26 cellular contexts compared by ENCODE assay signal in the genomic region with DNA sequence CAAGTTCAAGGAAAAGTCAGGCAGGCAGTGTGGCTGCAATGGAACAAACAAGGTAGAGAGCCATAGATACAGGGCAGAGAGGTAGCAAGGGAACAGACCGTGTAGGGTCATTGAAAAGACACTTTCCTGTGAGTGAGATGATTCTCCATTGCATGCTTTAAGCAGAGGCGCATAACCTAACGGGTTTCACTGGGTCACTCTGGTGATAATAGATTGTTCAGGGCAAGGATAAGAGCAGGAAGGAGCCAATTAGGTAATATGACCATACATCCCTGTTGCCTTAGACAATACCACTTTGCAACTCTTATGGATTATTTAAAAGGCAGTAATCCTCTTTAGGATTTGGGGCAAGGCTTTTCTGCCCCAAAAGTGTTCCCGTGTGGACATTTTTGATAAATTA.
"Had no signal": no experiment of that assay in that cellular context is flagged by ENCODE, and none has a peak within 500 bp of the region (broad histone marks: within the 10 kb centered on the region; RNA-seq: fewer than 3 reads in every experiment).

No MANE protein-coding gene starts in this region.

- H3K9ac ChIP-seq: neural progenitor cell, parathyroid adenoma had no signal

- H3K4me1 ChIP-seq: body of pancreas, esophagus squamous epithelium, lower lobe of right lung, neural progenitor cell, parathyroid adenoma, psoas muscle had no signal

- H3K9me3 ChIP-seq: body of pancreas, esophagus squamous epithelium, left lung, lower lobe of right lung, psoas muscle, sigmoid colon, stomach, transverse colon had no signal

- H2AFZ ChIP-seq: neural progenitor cell, parathyroid adenoma had no signal

- H3K4me3 ChIP-seq: body of pancreas, esophagus squamous epithelium, left lung, lower lobe of right lung, neural progenitor cell, psoas muscle, sigmoid colon, stomach, transverse colon had no signal

- ATAC-seq: activated CD4-positive, alpha-beta T cell treated with anti-CD3 and anti-CD28 coated beads for 36 hours; activated T-cell treated with anti-CD3 and anti-CD28 coated beads, Interleukin-2, amount 50 U/mL, for 72 hours; body of pancreas; left lung; lower lobe of right lung; natural killer cell; psoas muscle; stimulated activated effector memory CD8-positive, alpha-beta T cell treated with anti-CD3 and anti-CD28 coated beads, Interleukin-12 subunit alpha, Interleukin-12 subunit beta, amount 100 ng/mL, for 72 hours; T-helper 17 cell had no signal

- H3K4me3 Mint-ChIP-seq: activated CD4-positive, alpha-beta T cell treated with anti-CD3 and anti-CD28 coated beads for 36 hours; activated T-cell treated with anti-CD3 and anti-CD28 coated beads, Interleukin-2, amount 50 U/mL, for 72 hours; natural killer cell; neural progenitor cell; stimulated activated effector memory CD8-positive, alpha-beta T cell treated with anti-CD3 and anti-CD28 coated beads, Interleukin-12 subunit alpha, Interleukin-12 subunit beta, amount 100 ng/mL, for 72 hours; T-helper 17 cell had no signal

- H3K27ac Mint-ChIP-seq: activated CD4-positive, alpha-beta T cell treated with anti-CD3 and anti-CD28 coated beads for 36 hours; activated naive CD4-positive, alpha-beta T cell treated with anti-CD3 and anti-CD28 coated beads, Interleukin-2, amount 50 U/mL, for 72 hours; activated T-cell treated with anti-CD3 and anti-CD28 coated beads, Interleukin-2, amount 50 U/mL, for 72 hours; natural killer cell; neural progenitor cell; stimulated activated effector memory CD8-positive, alpha-beta T cell treated with anti-CD3 and anti-CD28 coated beads, Interleukin-12 subunit alpha, Interleukin-12 subunit beta, amount 100 ng/mL, for 72 hours; T-helper 17 cell had no signal

- H3K27me3 Mint-ChIP-seq: activated CD4-positive, alpha-beta T cell treated with anti-CD3 and anti-CD28 coated beads for 36 hours; T-helper 17 cell had no signal

- H3K4me1 Mint-ChIP-seq: stimulated activated effector memory CD8-positive, alpha-beta T cell treated with anti-CD3 and anti-CD28 coated beads, Interleukin-12 subunit alpha, Interleukin-12 subunit beta, amount 100 ng/mL, for 72 hours had no signal

- H3K79me2 ChIP-seq: parathyroid adenoma had no signal

- DNase-seq: activated CD4-positive, alpha-beta T cell treated with anti-CD3 and anti-CD28 coated beads for 36 hours; activated CD4-positive, CD25-positive, alpha-beta regulatory T cell; activated naive CD4-positive, alpha-beta T cell; activated T-cell treated with anti-CD3 and anti-CD28 coated beads for 4 hours; activated T-cell treated with anti-CD3 and anti-CD28 coated beads, Interleukin-2, amount 50 U/mL, for 72 hours; body of pancreas; effector CD8-positive, alpha-beta T cell; esophagus squamous epithelium; foreskin melanocyte; left lung; lower lobe of right lung; mesenchymal stem cell; natural killer cell; occipital lobe; psoas muscle; sigmoid colon; small intestine; stimulated activated CD4-positive, alpha-beta T cell treated with anti-CD3 and anti-CD28 coated beads, Interleukin-4, amount 100 ng/mL, for 24 hours; stomach; T-helper 17 cell; transverse colon had no signal

- H3K27ac ChIP-seq: body of pancreas, epithelial cell of prostate, esophagus squamous epithelium, neural progenitor cell, parathyroid adenoma, psoas muscle, sigmoid colon, stomach had no signal

- H3K4me2 ChIP-seq: neural progenitor cell had no signal

- H3K27me3 ChIP-seq: body of pancreas, esophagus squamous epithelium, left lung, neural progenitor cell, sigmoid colon, stomach, transverse colon had no signal

- H3K36me3 ChIP-seq: esophagus squamous epithelium, left lung, lower lobe of right lung, neural progenitor cell, sigmoid colon, stomach, transverse colon had no signal

- H3K36me3 Mint-ChIP-seq: activated naive CD4-positive, alpha-beta T cell treated with anti-CD3 and anti-CD28 coated beads, Interleukin-2, amount 50 U/mL, for 72 hours; natural killer cell; neural progenitor cell; stimulated activated effector memory CD8-positive, alpha-beta T cell treated with anti-CD3 and anti-CD28 coated beads, Interleukin-12 subunit alpha, Interleukin-12 subunit beta, amount 100 ng/mL, for 72 hours had no signal

- H3K9me3 Mint-ChIP-seq: activated naive CD4-positive, alpha-beta T cell treated with anti-CD3 and anti-CD28 coated beads, Interleukin-2, amount 50 U/mL, for 72 hours; natural killer cell; neural progenitor cell; stimulated activated effector memory CD8-positive, alpha-beta T cell treated with anti-CD3 and anti-CD28 coated beads, Interleukin-12 subunit alpha, Interleukin-12 subunit beta, amount 100 ng/mL, for 72 hours had no signal
